Comparison of ENCODE assay signal across 1 cellular context in genomic region chr17:352421-353212, GRCh38.
A peak's percentile ranks its signal among the peaks of the same experiment; 100 is the strongest.
TF ChIP-seq lines count a peak whose summit lies in the region.

TSS of gene RPH3AL (minus strand) at chr17:352807. CDS start at chr17:327543, 25,264 bp downstream.

TF ChIP-seq in HepG2, 621 proteins besides CTCF, POLR2A, EP300 and RAD21 (continued from another document and continues in another):
- 0 out of 2 replicates have a peak, but pooled peaks have one; percentile 28 for TF ChIP-seq ZNF646 (CRISPR knock-in tag; IDR thresholded peaks at IDR 0.05)
- peak; percentile 17; the same call in 1 of the 3 replicates for TF ChIP-seq MXI1 (IDR thresholded peaks at IDR 0.05; ENCODE audit: borderline replicate concordance, low read depth, low read length)
- 0 out of 2 replicates have a peak, but pooled peaks have one; percentile 35 for TF ChIP-seq ZNF704 (CRISPR knock-in tag; IDR thresholded peaks at IDR 0.05; ENCODE audit: borderline replicate concordance)
- no peak for TF ChIP-seq DNMT1 (CRISPR knock-in tag; IDR thresholded peaks at IDR 0.05)
- no peak for TF ChIP-seq ZBTB1 (CRISPR knock-in tag; IDR thresholded peaks at IDR 0.05; ENCODE audit: borderline replicate concordance)
- 0 out of 2 replicates have a peak, but pooled peaks have one; percentile 13 for TF ChIP-seq ZNF44 (CRISPR knock-in tag; IDR thresholded peaks at IDR 0.05)
- peak; percentile 37; the same call in 1 of the 2 replicates for TF ChIP-seq RCOR2 (CRISPR knock-in tag; IDR thresholded peaks at IDR 0.05)
- TF ChIP-seq BRF2 (CRISPR knock-in tag; IDR thresholded peaks at IDR 0.05), result no peak
- peak; percentile 79; the same call in 1 of the 2 replicates for TF ChIP-seq ZBTB42 (CRISPR knock-in tag; IDR thresholded peaks at IDR 0.05)
- TF ChIP-seq ZNF383 (CRISPR knock-in tag; IDR thresholded peaks at IDR 0.05; ENCODE audit: borderline replicate concordance), result peak; percentile 90; the same call in 1 of the 2 replicates
- TF ChIP-seq PHF20 (CRISPR knock-in tag; IDR thresholded peaks at IDR 0.05), result peak; percentile 47; the same call in 1 of the 2 replicates
- TF ChIP-seq RFX1 (IDR thresholded peaks at IDR 0.05), result no peak; the same call in 1 of the 2 replicates
- TF ChIP-seq ZNF788 (CRISPR knock-in tag; IDR thresholded peaks at IDR 0.05; ENCODE audit: borderline replicate concordance), result 0 out of 2 replicates have a peak, but pooled peaks have one; percentile 25
- TF ChIP-seq GTF3A (CRISPR knock-in tag; conservative IDR thresholded peaks at IDR 0.05), result 0 out of 2 replicates have a peak, but pooled peaks have one; percentile 69
- TF ChIP-seq ZNF740 (CRISPR knock-in tag; IDR thresholded peaks at IDR 0.05), result 0 out of 2 replicates have a peak, but pooled peaks have one; percentile 40
- no peak; the same call in 1 of the 2 replicates for TF ChIP-seq CSRNP1 (CRISPR knock-in tag; IDR thresholded peaks at IDR 0.05)
- no peak for TF ChIP-seq AKNA (CRISPR knock-in tag; IDR thresholded peaks at IDR 0.05; ENCODE audit: borderline replicate concordance)
- TF ChIP-seq ZBTB34 (CRISPR knock-in tag; IDR thresholded peaks at IDR 0.05), result 0 out of 2 replicates have a peak, but pooled peaks have one; percentile 44
- TF ChIP-seq ZNF816 (CRISPR knock-in tag; IDR thresholded peaks at IDR 0.05; ENCODE audit: borderline replicate concordance), result no peak; the same call in 1 of the 2 replicates
- no peak for TF ChIP-seq KIAA2018 (CRISPR knock-in tag; IDR thresholded peaks at IDR 0.05; ENCODE audit: borderline replicate concordance)
- peak; percentile 56; the same call in 1 of the 2 replicates for TF ChIP-seq ARNTL (CRISPR knock-in tag; IDR thresholded peaks at IDR 0.05)
- TF ChIP-seq ZNF564 (CRISPR knock-in tag; IDR thresholded peaks at IDR 0.05), result 0 out of 2 replicates have a peak, but pooled peaks have one; percentile 80
- TF ChIP-seq GATAD2A (CRISPR knock-in tag; IDR thresholded peaks at IDR 0.05), result peak; percentile 53
